ENCODE assay signal across 29 cellular contexts in genomic region chr6:176766-177165, GRCh38.
"Had no signal": no experiment of that assay in that cellular context is flagged by ENCODE, and none has a peak within 500 bp of the region (broad histone marks: within the 10 kb centered on the region; RNA-seq: fewer than 3 reads in every experiment).

No MANE protein-coding gene starts in this region.

- H3K4me3 Mint-ChIP-seq: stimulated activated effector memory CD8-positive, alpha-beta T cell treated with anti-CD3 and anti-CD28 coated beads, Interleukin-12 subunit alpha, Interleukin-12 subunit beta, amount 100 ng/mL, for 72 hours; stimulated activated memory B cell treated with anti-CD40 and anti-IgM and Interleukin-4, amounts not matched to agents 10 μg/mL and 1 μg/mL and 100 μg/mL, for 72 hours; stimulated activated naive CD8-positive, alpha-beta T cell treated with anti-CD3 and anti-CD28 coated beads, Interleukin-15, amount 100 ng/mL, for 72 hours; stimulated activated naive CD8-positive, alpha-beta T cell treated with anti-CD3 and anti-CD28 coated beads, Interleukin-15, Interleukin-2, amounts not matched to agents 100 ng/mL and 50 ng/mL, for 24 hours; type B pancreatic cell had no signal

- H3K36me3 Mint-ChIP-seq: stimulated activated effector memory CD8-positive, alpha-beta T cell treated with anti-CD3 and anti-CD28 coated beads, Interleukin-12 subunit alpha, Interleukin-12 subunit beta, amount 100 ng/mL, for 72 hours; type B pancreatic cell had no signal

- ATAC-seq: stimulated activated effector memory CD8-positive, alpha-beta T cell treated with anti-CD3 and anti-CD28 coated beads, Interleukin-12 subunit alpha, Interleukin-12 subunit beta, amount 100 ng/mL, for 72 hours; stimulated activated memory B cell treated with anti-CD40 and anti-IgM and Interleukin-4, amounts not matched to agents 10 μg/mL and 1 μg/mL and 100 μg/mL, for 72 hours; stimulated activated naive CD8-positive, alpha-beta T cell treated with anti-CD3 and anti-CD28 coated beads, Interleukin-15, amount 100 ng/mL, for 72 hours; stimulated activated naive CD8-positive, alpha-beta T cell treated with anti-CD3 and anti-CD28 coated beads, Interleukin-15, Interleukin-2, amounts not matched to agents 100 U/mL and 50 U/mL, for 24 hours; upper lobe of right lung had no signal

- H3K27ac ChIP-seq: stomach, suprapubic skin, testis, thoracic aorta, thyroid gland, tibial artery, tibial nerve, transverse colon, upper lobe of left lung, upper lobe of right lung, uterus, vagina had no signal

- H3K4me1 ChIP-seq: stomach, suprapubic skin, testis, tibial artery, tibial nerve, transverse colon, upper lobe of left lung, upper lobe of right lung, uterus, vagina had no signal

- H3K27me3 Mint-ChIP-seq: stimulated activated memory B cell treated with anti-CD40 and anti-IgM and Interleukin-4, amounts not matched to agents 10 μg/mL and 1 μg/mL and 100 μg/mL, for 72 hours; stimulated activated naive CD8-positive, alpha-beta T cell treated with anti-CD3 and anti-CD28 coated beads, Interleukin-15, amount 100 ng/mL, for 72 hours had no signal

- H3K36me3 ChIP-seq: stomach, suprapubic skin, thoracic aorta, thyroid gland, tibial artery, tibial nerve, transverse colon, upper lobe of left lung, upper lobe of right lung, uterus, vagina had no signal

- DNase-seq: stimulated activated CD4-positive, alpha-beta T cell treated with anti-CD3 and anti-CD28 coated beads, Interleukin-2, amount 100 ng/mL, for 24 hours; stimulated activated CD4-positive, alpha-beta T cell treated with anti-CD3 and anti-CD28 coated beads, Interleukin-2, amount 100 ng/mL, for 48 hours; stimulated activated CD4-positive, alpha-beta T cell treated with anti-CD3 and anti-CD28 coated beads, Interleukin-4, amount 100 ng/mL, for 1 hour; stimulated activated CD4-positive, alpha-beta T cell treated with anti-CD3 and anti-CD28 coated beads, Interleukin-4, amount 100 ng/mL, for 24 hours; stimulated activated CD4-positive, alpha-beta T cell treated with anti-CD3 and anti-CD28 coated beads, Interleukin-4, amount 100 ng/mL, for 4 hours; stimulated activated CD8-positive, alpha-beta memory T cell treated with anti-CD3 and anti-CD28 coated beads, Interleukin-4, amount 100 ng/mL, for 48 hours; stimulated activated naive CD4-positive, alpha-beta T cell; stimulated activated naive CD4-positive, alpha-beta T cell treated with Interleukin-2 at 50 U/mL for 16 hours; stimulated activated naive CD8-positive, alpha-beta T cell treated with anti-CD3 and anti-CD28 coated beads, Interleukin-15, amount 100 ng/mL, for 72 hours; stimulated activated naive CD8-positive, alpha-beta T cell treated with anti-CD3 and anti-CD28 coated beads, Interleukin-15, Interleukin-2, amounts not matched to agents 100 U/mL and 50 U/mL, for 24 hours; stomach; substantia nigra; testis; thyroid gland; tibial artery; transverse colon; trophoblast cell; upper lobe of left lung; upper lobe of right lung; uterus had no signal

- H3K9me3 Mint-ChIP-seq: stimulated activated effector memory CD8-positive, alpha-beta T cell treated with anti-CD3 and anti-CD28 coated beads, Interleukin-12 subunit alpha, Interleukin-12 subunit beta, amount 100 ng/mL, for 72 hours; type B pancreatic cell had no signal

- H3K27me3 ChIP-seq: testis, thyroid gland, tibial nerve, transverse colon, upper lobe of left lung, upper lobe of right lung, uterus, vagina had no signal

- H3K9me3 ChIP-seq: stomach, suprapubic skin, testis, thoracic aorta, thyroid gland, tibial artery, tibial nerve, transverse colon, upper lobe of left lung, upper lobe of right lung, uterus, vagina had no signal

- H3K27ac Mint-ChIP-seq: stimulated activated effector memory CD8-positive, alpha-beta T cell treated with anti-CD3 and anti-CD28 coated beads, Interleukin-12 subunit alpha, Interleukin-12 subunit beta, amount 100 ng/mL, for 72 hours; stimulated activated memory B cell treated with anti-CD40 and anti-IgM and Interleukin-4, amounts not matched to agents 10 μg/mL and 1 μg/mL and 100 μg/mL, for 72 hours; stimulated activated naive CD8-positive, alpha-beta T cell treated with anti-CD3 and anti-CD28 coated beads, Interleukin-15, amount 100 ng/mL, for 72 hours; stimulated activated naive CD8-positive, alpha-beta T cell treated with anti-CD3 and anti-CD28 coated beads, Interleukin-15, Interleukin-2, amounts not matched to agents 100 ng/mL and 50 ng/mL, for 24 hours; type B pancreatic cell had no signal

- H3K4me3 ChIP-seq: stomach, suprapubic skin, testis, thoracic aorta, thyroid gland, tibial artery, tibial nerve, transverse colon, upper lobe of left lung, upper lobe of right lung, uterus, vagina had no signal

- FAIRE-seq: urothelium cell line had no signal
